ENCODE assay signal across 8 cellular contexts in the genomic region with DNA sequence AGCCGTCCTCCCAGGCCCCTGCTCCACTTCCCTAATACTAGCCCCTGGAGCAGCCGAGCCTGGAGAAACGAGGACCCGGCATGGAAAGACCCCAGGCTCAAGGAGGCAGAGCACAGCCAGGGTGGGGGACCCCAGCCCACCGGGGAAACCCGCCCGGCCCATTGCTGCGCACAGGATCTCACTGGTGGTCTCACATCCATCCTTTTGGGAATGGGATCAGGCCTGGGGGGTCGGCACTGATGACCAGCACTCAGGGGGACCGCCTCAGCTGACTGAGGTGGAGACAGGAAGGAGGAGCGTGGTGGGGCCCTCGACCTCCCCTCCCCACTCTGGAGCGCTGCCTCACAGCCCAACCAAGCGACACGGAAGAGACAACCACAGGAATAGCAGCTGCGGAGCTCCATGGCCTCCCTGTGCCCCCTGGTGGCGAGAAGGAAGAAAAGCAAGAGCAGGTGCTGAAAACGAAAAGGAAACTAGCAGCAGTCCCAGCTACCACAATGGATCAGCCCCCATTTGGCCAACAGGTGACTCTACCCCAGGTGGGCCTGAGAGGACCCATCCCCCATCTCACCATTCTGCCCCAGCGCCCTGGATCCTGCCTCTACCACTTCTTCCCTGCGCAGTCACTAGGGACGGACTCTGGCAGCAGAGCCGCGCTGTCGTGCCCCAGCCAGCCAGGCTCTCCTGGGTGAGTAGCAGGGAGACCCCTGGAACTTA. TPM values are rescaled to one million over a fixed set of nuclear protein-coding genes. Genes with fewer than 3 reads are reported as not detected.
DNase-seq lines count a peak whose midpoint lies in the region; ATAC-seq and TF ChIP-seq lines count a peak whose summit lies in the region.
"Not testable (repeated sequence)": the region's sequence is repeated elsewhere in the genome, so short reads cannot be mapped to it uniquely, and the experiment has no call there.

No MANE protein-coding gene starts in this region.

- H3K4me2 ChIP-seq in DOHH2 (ENCODE audit: low read length) (peak overlapping the region; percentile 40), GM23248 (ENCODE audit: unreplicated experiment) (peak overlapping the region; percentile 35), KMS-11 (peak overlapping the region; percentile 43)

- H3K9me3 ChIP-seq in DOHH2 (ENCODE audit: control insufficient read depth, insufficient read depth, low read length); GM23248 (ENCODE audit: low read depth): not testable (repeated sequence)

- intact Hi-C loops in activated T-helper 1 cell treated with anti-CD3 and anti-CD28 coated beads, Interleukin-12 subunit alpha, Interleukin-12 subunit beta, Interleukin-2, Interleukin-4 antibody, amounts not matched to agents 30 ng/mL and 10 ng/mL and 1 ng/mL, durations not matched to agents 14 hours and 24 hours and 36 hours (cut with micrococcal nuclease) = loop anchor here (1.0 to 5.0 kb wide), 4 partner anchors 34 to 249 kb away; a partner anchor contains a TSS

- peak; percentile 67 for TF ChIP-seq CTCF in DOHH2 (IDR thresholded peaks at IDR 0.05; ENCODE audit: low read depth, low read length, poor library complexity, severe bottlenecking)
- TF ChIP-seq CTCF in KMS-11 (conservative IDR thresholded peaks at IDR 0.05; ENCODE audit: low read depth, low read length) = peak; percentile 71

- ATAC-seq in natural killer cell treated with Interleukin-12 subunit alpha and Interleukin-12 subunit beta and Interleukin-15 and Interleukin-18, amount 100 ng/mL, for 72 hours = peak; percentile 79 to 86

- H3K79me2 ChIP-seq in DOHH2 (ENCODE audit: control insufficient read depth, low read length); GM23248 (ENCODE audit: insufficient read depth); KMS-11 (ENCODE audit: insufficient read depth, low read depth): not testable (repeated sequence)

- peak overlapping the region; percentile 30 for H3K27ac Mint-ChIP-seq in activated T-helper 1 cell treated with anti-CD3 and anti-CD28 coated beads, Interleukin-12 subunit alpha, Interleukin-12 subunit beta, Interleukin-2, Interleukin-4 antibody, amounts not matched to agents 30 ng/mL and 10 ng/mL and 1 ng/mL, durations not matched to agents 14 hours and 24 hours and 36 hours
- not testable (repeated sequence) for H3K27ac Mint-ChIP-seq in natural killer cell treated with Interleukin-12 subunit alpha and Interleukin-12 subunit beta and Interleukin-15 and Interleukin-18, amount 100 ng/mL, for 72 hours
- H3K27ac Mint-ChIP-seq in stimulated activated naive CD8-positive, alpha-beta T cell treated with anti-CD3 and anti-CD28 coated beads, Interleukin-15, Interleukin-2, amounts not matched to agents 100 ng/mL and 50 ng/mL, for 24 hours = peak overlapping the region; percentile 26

- not testable (repeated sequence) for H3K27me3 ChIP-seq in DOHH2 (ENCODE audit: control insufficient read depth, low read length); KMS-11 (ENCODE audit: insufficient read depth, low read depth)
- H3K27me3 ChIP-seq in GM23248 (replicated peaks; ENCODE audit: insufficient read depth) = peaks cover 17% of the 10 kb centered on the region

- WGBS in GM23248 (ENCODE audit: low coverage in 1 of 2, low lambda C conversion rate in 2 of 2, missing lambda C conversion rate in 2 of 2), 2 experiments = 26 to 27% methylated on average over 21 to 24 of the region's 24 CpGs

- H2AFZ ChIP-seq in GM23248 = not testable (repeated sequence)
- H2AFZ ChIP-seq in KMS-11 (ENCODE audit: low read depth) = peak overlapping the region; percentile 96

- H3K36me3 ChIP-seq in DOHH2 (ENCODE audit: control insufficient read depth, low read length); GM23248 (ENCODE audit: low read depth); KMS-11 (ENCODE audit: insufficient read depth): not testable (repeated sequence)

- H3K4me1 ChIP-seq in DOHH2 (ENCODE audit: control insufficient read depth, low read length); GM23248 (ENCODE audit: insufficient read depth): not testable (repeated sequence)
- peaks cover 15% of the 10 kb centered on the region for H3K4me1 ChIP-seq in KMS-11 (ENCODE audit: low read depth, poor library complexity, severe bottlenecking)

- H3K4me3 Mint-ChIP-seq in activated T-helper 1 cell treated with anti-CD3 and anti-CD28 coated beads, Interleukin-12 subunit alpha, Interleukin-12 subunit beta, Interleukin-2, Interleukin-4 antibody, amounts not matched to agents 30 ng/mL and 10 ng/mL and 1 ng/mL, durations not matched to agents 14 hours and 24 hours and 36 hours = peak overlapping the region; percentile 56
- H3K4me3 Mint-ChIP-seq in natural killer cell treated with Interleukin-12 subunit alpha and Interleukin-12 subunit beta and Interleukin-15 and Interleukin-18, amount 100 ng/mL, for 72 hours = peak overlapping the region; percentile 30
- peak overlapping the region; percentile 61 for H3K4me3 Mint-ChIP-seq in stimulated activated naive CD8-positive, alpha-beta T cell treated with anti-CD3 and anti-CD28 coated beads, Interleukin-15, Interleukin-2, amounts not matched to agents 100 ng/mL and 50 ng/mL, for 24 hours

- in situ Hi-C loops in GM23248 (cut with MboI) = not testable (repeated sequence)

- not testable (repeated sequence) for H3K4me3 ChIP-seq in DOHH2 (ENCODE audit: low read length); KMS-11 (IDR thresholded peaks at IDR 0.05; ENCODE audit: insufficient read depth, low read depth, low read length)
- peak overlapping the region; percentile 61; the same call in 1 of the 2 replicates for H3K4me3 ChIP-seq in GM23248

- H3K9me3 Mint-ChIP-seq in activated T-helper 1 cell treated with anti-CD3 and anti-CD28 coated beads, Interleukin-12 subunit alpha, Interleukin-12 subunit beta, Interleukin-2, Interleukin-4 antibody, amounts not matched to agents 30 ng/mL and 10 ng/mL and 1 ng/mL, durations not matched to agents 14 hours and 24 hours and 36 hours; natural killer cell treated with Interleukin-12 subunit alpha and Interleukin-12 subunit beta and Interleukin-15 and Interleukin-18, amount 100 ng/mL, for 72 hours; stimulated activated naive CD8-positive, alpha-beta T cell treated with anti-CD3 and anti-CD28 coated beads, Interleukin-15, Interleukin-2, amounts not matched to agents 100 ng/mL and 50 ng/mL, for 24 hours: not testable (repeated sequence)

- not testable (repeated sequence) for H3K27me3 Mint-ChIP-seq in activated T-helper 1 cell treated with anti-CD3 and anti-CD28 coated beads, Interleukin-12 subunit alpha, Interleukin-12 subunit beta, Interleukin-2, Interleukin-4 antibody, amounts not matched to agents 30 ng/mL and 10 ng/mL and 1 ng/mL, durations not matched to agents 14 hours and 24 hours and 36 hours (ENCODE audit: insufficient read depth)
- H3K27me3 Mint-ChIP-seq in natural killer cell treated with Interleukin-12 subunit alpha and Interleukin-12 subunit beta and Interleukin-15 and Interleukin-18, amount 100 ng/mL, for 72 hours = peaks cover 14 to 26% of the 10 kb centered on the region in 2 donors
- peaks cover 23% of the 10 kb centered on the region for H3K27me3 Mint-ChIP-seq in stimulated activated naive CD8-positive, alpha-beta T cell treated with anti-CD3 and anti-CD28 coated beads, Interleukin-15, Interleukin-2, amounts not matched to agents 100 ng/mL and 50 ng/mL, for 24 hours

- not testable (repeated sequence) for H3K27ac ChIP-seq in DOHH2 (ENCODE audit: low read depth, low read length); GM23248; KMS-11

- not testable (repeated sequence) for H3K9me2 ChIP-seq in DOHH2 (replicated peaks; ENCODE audit: control insufficient read depth, low read length); GM23248 (ENCODE audit: insufficient read depth)

- H3F3A ChIP-seq in DOHH2 (ENCODE audit: control insufficient read depth, insufficient read depth); GM23248 (ENCODE audit: insufficient read depth): not testable (repeated sequence)

- DNase-seq in GM23248 = peak; percentile 75
- DNase-seq in RPMI7951 (ENCODE audit: low read depth) = peak; percentile 63
- DNase-seq in activated T-helper 1 cell treated with anti-CD3 and anti-CD28 coated beads, Interleukin-12 subunit alpha, Interleukin-12 subunit beta, Interleukin-2, Interleukin-4 antibody, amounts not matched to agents 30 ng/mL and 10 ng/mL and 1 ng/mL, durations not matched to agents 14 hours and 24 hours and 36 hours (ENCODE audit: low spot score) = peak; percentile 65
- DNase-seq in fibroblast of peridontal ligament (ENCODE audit: extremely low read depth) = peak; percentile 55
- peak; percentile 76 for DNase-seq in natural killer cell treated with Interleukin-12 subunit alpha and Interleukin-12 subunit beta and Interleukin-15 and Interleukin-18, amount 100 ng/mL, for 72 hours (ENCODE audit: low spot score)

- peaks cover 11% of the 10 kb centered on the region for H3K4me1 Mint-ChIP-seq in activated T-helper 1 cell treated with anti-CD3 and anti-CD28 coated beads, Interleukin-12 subunit alpha, Interleukin-12 subunit beta, Interleukin-2, Interleukin-4 antibody, amounts not matched to agents 30 ng/mL and 10 ng/mL and 1 ng/mL, durations not matched to agents 14 hours and 24 hours and 36 hours (ENCODE audit: low read depth)
- peaks cover 10 to 12% of the 10 kb centered on the region in 2 donors for H3K4me1 Mint-ChIP-seq in natural killer cell treated with Interleukin-12 subunit alpha and Interleukin-12 subunit beta and Interleukin-15 and Interleukin-18, amount 100 ng/mL, for 72 hours (ENCODE audit: low read depth in 2 of 2)
- peaks cover 14% of the 10 kb centered on the region for H3K4me1 Mint-ChIP-seq in stimulated activated naive CD8-positive, alpha-beta T cell treated with anti-CD3 and anti-CD28 coated beads, Interleukin-15, Interleukin-2, amounts not matched to agents 100 ng/mL and 50 ng/mL, for 24 hours (ENCODE audit: low read depth)

- H3K9ac ChIP-seq in GM23248 = not testable (repeated sequence)
- H3K9ac ChIP-seq in KMS-11 = peak overlapping the region; percentile 42; the same call in 1 of the 2 replicates

- not testable (repeated sequence) for H3K36me3 Mint-ChIP-seq in activated T-helper 1 cell treated with anti-CD3 and anti-CD28 coated beads, Interleukin-12 subunit alpha, Interleukin-12 subunit beta, Interleukin-2, Interleukin-4 antibody, amounts not matched to agents 30 ng/mL and 10 ng/mL and 1 ng/mL, durations not matched to agents 14 hours and 24 hours and 36 hours (ENCODE audit: low read depth); natural killer cell treated with Interleukin-12 subunit alpha and Interleukin-12 subunit beta and Interleukin-15 and Interleukin-18, amount 100 ng/mL, for 72 hours; stimulated activated naive CD8-positive, alpha-beta T cell treated with anti-CD3 and anti-CD28 coated beads, Interleukin-15, Interleukin-2, amounts not matched to agents 100 ng/mL and 50 ng/mL, for 24 hours (ENCODE audit: low read depth)

- not testable (repeated sequence) for H4K20me1 ChIP-seq in DOHH2 (ENCODE audit: control insufficient read depth, insufficient read depth, low read depth, low read length); GM23248 (ENCODE audit: insufficient read depth); KMS-11 (ENCODE audit: insufficient read depth)

RNA-seq across cellular contexts. Expression of a gene that starts 31.9 kb away (rescaled TPM):
- total RNA-seq in GM23248 (2014; rRNA removed; shearing (Covaris generic)) = 99.3 and 104 TPM in 2 replicates
- polyA plus RNA-seq in GM23248 (2016; fragmentation: Nextera tagmentation; extraction: Ambion mirVana) = 78.6 and 81.6 TPM in 2 replicates
- total RNA-seq in RPMI7951 (2014; rRNA removed; shearing (Covaris generic)) = 2.5 and 3.6 TPM in 2 replicates
- total RNA-seq in activated T-helper 1 cell treated with anti-CD3 and anti-CD28 coated beads, Interleukin-12 subunit alpha, Interleukin-12 subunit beta, Interleukin-2, Interleukin-4 antibody, amounts not matched to agents 30 ng/mL and 10 ng/mL and 1 ng/mL, durations not matched to agents 14 hours and 24 hours and 36 hours = 0.41 and 1.1 TPM in 2 replicates
- 1 to 10 TPM in 1 of 2 donors, under 1 TPM in 1; 0.29 to 2.1 TPM for total RNA-seq in natural killer cell treated with Interleukin-12 subunit alpha and Interleukin-12 subunit beta and Interleukin-15 and Interleukin-18, amount 100 ng/mL, for 72 hours

RNA-seq across cellular contexts. Expression of a gene that starts 34.4 kb away (rescaled TPM):
- not detected in 2 replicates for total RNA-seq in GM23248 (2014; rRNA removed; shearing (Covaris generic))
- polyA plus RNA-seq in GM23248 (2016; fragmentation: Nextera tagmentation; extraction: Ambion mirVana) = not detected in 2 replicates
- not detected in 2 replicates for total RNA-seq in RPMI7951 (2014; rRNA removed; shearing (Covaris generic))
- 0.64 and 0.67 TPM in 2 replicates for total RNA-seq in activated T-helper 1 cell treated with anti-CD3 and anti-CD28 coated beads, Interleukin-12 subunit alpha, Interleukin-12 subunit beta, Interleukin-2, Interleukin-4 antibody, amounts not matched to agents 30 ng/mL and 10 ng/mL and 1 ng/mL, durations not matched to agents 14 hours and 24 hours and 36 hours
- under 1 TPM in 1 of 2 donors, not detected in 1; 0.86 TPM for total RNA-seq in natural killer cell treated with Interleukin-12 subunit alpha and Interleukin-12 subunit beta and Interleukin-15 and Interleukin-18, amount 100 ng/mL, for 72 hours

Comparison
In these comparisons a context has a peak if more than half of its experiments do, and no peak if none do; other contexts are left out.
1. RNA of a gene that starts 31.9 kb away (total RNA-seq): 99.3 to 104 TPM in GM23248; 2.5 to 3.6 TPM in RPMI7951, 0.29 to 2.1 TPM in natural killer cell treated with Interleukin-12 subunit alpha and Interleukin-12 subunit beta and Interleukin-15 and Interleukin-18, amount 100 ng/mL, for 72 hours and 0.41 to 1.1 TPM in activated T-helper 1 cell treated with anti-CD3 and anti-CD28 coated beads, Interleukin-12 subunit alpha, Interleukin-12 subunit beta, Interleukin-2, Interleukin-4 antibody, amounts not matched to agents 30 ng/mL and 10 ng/mL and 1 ng/mL, durations not matched to agents 14 hours and 24 hours and 36 hours; every median in the first group is over 10 times any median in the second.
2. Peak in every context shown above with its lines, with median percentiles within 50 percentile points of each other: H3K4me2 ChIP-seq, DNase-seq and H3K4me3 Mint-ChIP-seq.